Comparison of ENCODE assay signal across 2 cellular contexts in the genomic region with DNA sequence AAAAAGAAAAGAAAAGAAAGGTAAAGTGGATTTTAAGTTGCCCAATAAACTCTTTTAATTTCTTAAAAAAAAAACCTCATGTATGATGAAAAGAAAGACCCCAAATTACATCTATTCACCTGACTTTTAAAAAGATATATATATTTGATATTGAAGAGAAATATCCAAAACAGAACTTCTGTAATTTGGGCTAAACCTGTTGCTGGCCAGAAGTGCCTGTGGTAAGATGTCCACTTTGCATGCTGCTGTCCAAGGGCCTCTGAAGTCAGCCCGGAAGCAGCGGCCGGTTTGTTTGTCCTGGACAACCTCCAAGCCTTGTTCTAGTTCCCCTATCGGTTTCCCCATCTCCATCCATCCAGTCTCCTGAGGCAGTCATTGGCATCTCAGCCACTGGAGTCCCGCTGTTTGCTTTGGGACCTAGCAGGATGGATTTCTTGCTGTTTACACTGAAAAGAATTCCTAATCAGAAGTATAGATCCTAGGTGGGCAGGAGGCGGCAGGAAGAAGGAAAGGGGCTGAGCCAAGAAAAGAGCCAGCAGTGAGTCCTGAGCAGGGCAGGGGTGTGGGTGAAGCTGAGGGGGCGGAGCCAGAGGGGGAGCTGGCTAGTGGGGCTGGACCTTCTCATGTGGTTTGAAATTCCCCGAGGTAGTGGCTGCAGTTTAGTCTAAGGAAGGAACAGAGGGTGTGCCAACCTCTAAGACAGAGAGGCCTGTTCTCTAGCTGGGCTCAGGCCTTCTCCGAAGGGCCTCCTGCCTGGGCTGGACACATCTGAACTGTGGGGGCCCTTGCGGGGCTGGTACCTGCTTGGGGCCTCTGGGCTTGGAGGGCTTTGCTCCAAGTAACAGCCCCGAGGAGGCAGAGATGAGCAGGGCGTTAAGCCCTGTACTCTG.
A peak's percentile ranks its signal among the peaks of the same experiment; 100 is the strongest.
TF ChIP-seq lines count a peak whose summit lies in the region.

No MANE protein-coding gene starts in this region.

TF ChIP-seq in HEK293, 187 proteins besides CTCF, POLR2A, EP300 and RAD21 (continued from another document):
- TF ChIP-seq, protein P1, sequence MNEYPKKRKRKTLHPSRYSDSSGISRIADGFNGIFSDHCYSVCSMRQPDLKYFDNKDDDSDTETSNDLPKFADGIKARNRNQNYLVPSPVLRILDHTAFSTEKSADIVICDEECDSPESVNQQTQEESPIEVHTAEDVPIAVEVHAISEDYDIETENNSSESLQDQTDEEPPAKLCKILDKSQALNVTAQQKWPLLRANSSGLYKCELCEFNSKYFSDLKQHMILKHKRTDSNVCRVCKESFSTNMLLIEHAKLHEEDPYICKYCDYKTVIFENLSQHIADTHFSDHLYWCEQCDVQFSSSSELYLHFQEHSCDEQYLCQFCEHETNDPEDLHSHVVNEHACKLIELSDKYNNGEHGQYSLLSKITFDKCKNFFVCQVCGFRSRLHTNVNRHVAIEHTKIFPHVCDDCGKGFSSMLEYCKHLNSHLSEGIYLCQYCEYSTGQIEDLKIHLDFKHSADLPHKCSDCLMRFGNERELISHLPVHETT (tag by site-specific recombination; IDR thresholded peaks at IDR 0.05), result no peak
- TF ChIP-seq ZNF600 (tag by site-specific recombination; IDR thresholded peaks at IDR 0.05), result peak; percentile 70
- TF ChIP-seq, protein P2, sequence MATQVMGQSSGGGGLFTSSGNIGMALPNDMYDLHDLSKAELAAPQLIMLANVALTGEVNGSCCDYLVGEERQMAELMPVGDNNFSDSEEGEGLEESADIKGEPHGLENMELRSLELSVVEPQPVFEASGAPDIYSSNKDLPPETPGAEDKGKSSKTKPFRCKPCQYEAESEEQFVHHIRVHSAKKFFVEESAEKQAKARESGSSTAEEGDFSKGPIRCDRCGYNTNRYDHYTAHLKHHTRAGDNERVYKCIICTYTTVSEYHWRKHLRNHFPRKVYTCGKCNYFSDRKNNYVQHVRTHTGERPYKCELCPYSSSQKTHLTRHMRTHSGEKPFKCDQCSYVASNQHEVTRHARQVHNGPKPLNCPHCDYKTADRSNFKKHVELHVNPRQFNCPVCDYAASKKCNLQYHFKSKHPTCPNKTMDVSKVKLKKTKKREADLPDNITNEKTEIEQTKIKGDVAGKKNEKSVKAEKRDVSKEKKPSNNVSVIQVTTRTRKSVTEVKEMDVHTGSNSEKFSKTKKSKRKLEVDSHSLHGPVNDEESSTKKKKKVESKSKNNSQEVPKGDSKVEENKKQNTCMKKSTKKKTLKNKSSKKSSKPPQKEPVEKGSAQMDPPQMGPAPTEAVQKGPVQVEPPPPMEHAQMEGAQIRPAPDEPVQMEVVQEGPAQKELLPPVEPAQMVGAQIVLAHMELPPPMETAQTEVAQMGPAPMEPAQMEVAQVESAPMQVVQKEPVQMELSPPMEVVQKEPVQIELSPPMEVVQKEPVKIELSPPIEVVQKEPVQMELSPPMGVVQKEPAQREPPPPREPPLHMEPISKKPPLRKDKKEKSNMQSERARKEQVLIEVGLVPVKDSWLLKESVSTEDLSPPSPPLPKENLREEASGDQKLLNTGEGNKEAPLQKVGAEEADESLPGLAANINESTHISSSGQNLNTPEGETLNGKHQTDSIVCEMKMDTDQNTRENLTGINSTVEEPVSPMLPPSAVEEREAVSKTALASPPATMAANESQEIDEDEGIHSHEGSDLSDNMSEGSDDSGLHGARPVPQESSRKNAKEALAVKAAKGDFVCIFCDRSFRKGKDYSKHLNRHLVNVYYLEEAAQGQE (tag by site-specific recombination; IDR thresholded peaks at IDR 0.05), result 0 out of 2 replicates have a peak, but pooled peaks have one; percentile 27
- TF ChIP-seq, protein P3, sequence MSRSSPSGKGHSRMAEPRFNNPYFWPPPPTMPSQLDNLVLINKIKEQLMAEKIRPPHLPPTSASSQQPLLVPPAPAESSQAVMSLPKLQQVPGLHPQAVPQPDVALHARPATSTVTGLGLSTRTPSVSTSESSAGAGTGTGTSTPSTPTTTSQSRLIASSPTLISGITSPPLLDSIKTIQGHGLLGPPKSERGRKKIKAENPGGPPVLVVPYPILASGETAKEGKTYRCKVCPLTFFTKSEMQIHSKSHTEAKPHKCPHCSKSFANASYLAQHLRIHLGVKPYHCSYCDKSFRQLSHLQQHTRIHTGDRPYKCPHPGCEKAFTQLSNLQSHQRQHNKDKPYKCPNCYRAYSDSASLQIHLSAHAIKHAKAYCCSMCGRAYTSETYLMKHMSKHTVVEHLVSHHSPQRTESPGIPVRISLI (tag by site-specific recombination; IDR thresholded peaks at IDR 0.05), result no peak
- TF ChIP-seq OSR2 (tag by site-specific recombination; IDR thresholded peaks at IDR 0.05), result peak; percentile 47; the same call in 1 of the 2 replicates
- TF ChIP-seq SCRT1 (tag by site-specific recombination; IDR thresholded peaks at IDR 0.05; ENCODE audit: borderline replicate concordance), result no peak
- TF ChIP-seq ZNF2 (tag by site-specific recombination; IDR thresholded peaks at IDR 0.05), result no peak
- no peak for TF ChIP-seq ZNF140 (tag by site-specific recombination; IDR thresholded peaks at IDR 0.05)
- TF ChIP-seq ZNF544 (tag by site-specific recombination; IDR thresholded peaks at IDR 0.05), result no peak
- TF ChIP-seq ZNF677 (tag by site-specific recombination; IDR thresholded peaks at IDR 0.05), result no peak
- TF ChIP-seq, protein P4, sequence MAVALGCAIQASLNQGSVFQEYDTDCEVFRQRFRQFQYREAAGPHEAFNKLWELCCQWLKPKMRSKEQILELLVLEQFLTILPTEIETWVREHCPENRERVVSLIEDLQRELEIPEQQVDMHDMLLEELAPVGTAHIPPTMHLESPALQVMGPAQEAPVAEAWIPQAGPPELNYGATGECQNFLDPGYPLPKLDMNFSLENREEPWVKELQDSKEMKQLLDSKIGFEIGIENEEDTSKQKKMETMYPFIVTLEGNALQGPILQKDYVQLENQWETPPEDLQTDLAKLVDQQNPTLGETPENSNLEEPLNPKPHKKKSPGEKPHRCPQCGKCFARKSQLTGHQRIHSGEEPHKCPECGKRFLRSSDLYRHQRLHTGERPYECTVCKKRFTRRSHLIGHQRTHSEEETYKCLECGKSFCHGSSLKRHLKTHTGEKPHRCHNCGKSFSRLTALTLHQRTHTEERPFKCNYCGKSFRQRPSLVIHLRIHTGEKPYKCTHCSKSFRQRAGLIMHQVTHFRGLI (tag by site-specific recombination; IDR thresholded peaks at IDR 0.05), result 0 out of 2 replicates have a peak, but pooled peaks have one; percentile 13

TF ChIP-seq in SK-N-SH, 30 proteins besides CTCF, POLR2A, EP300 and RAD21 (continued from another document):
- TF ChIP-seq, protein P2 (IDR thresholded peaks at IDR 0.05; ENCODE audit: low read depth, low read length), result peak; percentile 72
- TF ChIP-seq SIN3A (IDR thresholded peaks at IDR 0.05; ENCODE audit: borderline replicate concordance, low read depth, low read length), result 0 out of 2 replicates have a peak, but pooled peaks have one; percentile 14
- TF ChIP-seq TEAD4 (IDR thresholded peaks at IDR 0.05; ENCODE audit: borderline replicate concordance, insufficient read depth), result no peak
- no peak for TF ChIP-seq TAF1 (IDR thresholded peaks at IDR 0.05; ENCODE audit: borderline replicate concordance, low read depth, low read length)
